Comparison of ENCODE assay signal across 24 cellular contexts in genomic region chr1:95653598-95653997, GRCh38.
A peak's percentile ranks its signal among the peaks of the same experiment; 100 is the strongest.
DNase-seq lines count a peak whose midpoint lies in the region; ATAC-seq, FAIRE-seq and TF ChIP-seq lines count a peak whose summit lies in the region.
"Had no signal": no experiment of that assay in that cellular context is flagged by ENCODE, and none has a peak within 500 bp of the region (broad histone marks: within the 10 kb centered on the region; RNA-seq: fewer than 3 reads in every experiment).

No MANE protein-coding gene starts in this region.

- FAIRE-seq in H54 (lab: Jason Lieb, UNC), result no peak
- FAIRE-seq: HepG2, K562 had no signal

- H3K4me3 ChIP-seq in WERI-Rb-1 (ENCODE audit: low read depth, low read length), result peak overlapping the region; percentile 21
- H3K4me3 ChIP-seq: HAP-1, K562 had no signal

- no peaks in the 10 kb centered on the region for H3K36me3 ChIP-seq in WERI-Rb-1
- H3K36me3 ChIP-seq: HAP-1 had no signal

- no peak for ATAC-seq in omental fat pad (ENCODE audit: low FRiP score)
- ATAC-seq: HepG2, K562, Panc1 had no signal

- no peaks in the 10 kb centered on the region for H3K9me3 ChIP-seq in WERI-Rb-1 (ENCODE audit: severe bottlenecking)
- H3K9me3 ChIP-seq: HAP-1 had no signal

- no peak for TF ChIP-seq CTCF in WERI-Rb-1 (IDR thresholded peaks at IDR 0.05; ENCODE audit: low read depth, low read length)
- TF ChIP-seq CTCF in omental fat pad (IDR thresholded peaks at IDR 0.05), result no peak

- in situ Hi-C loops in G401 (cut with HindIII; ENCODE audit: low sequenced_read_pairs) (no loop called here), KBM-7 (cut with MboI; ENCODE audit: low pct_unique_long_range_greater_than_20kb, low sequenced_read_pairs) (no loop called here)

- DNase-seq in G401 (ENCODE audit: low spot score) (peak; percentile 5), NCI-H524 treated with DMSO at 0.1 percent for 48 hours (lab: John Stamatoyannopoulos, UW) (peak; percentile 76), WERI-Rb-1 (peak; percentile 18), left kidney (ENCODE audit: low read depth, low spot score) (peak; percentile 15), NCI-H2107 (lab: John Stamatoyannopoulos, UW) (no peak), H54 (ENCODE audit: insufficient read length, low spot score) (no peak), omental fat pad (ENCODE audit: low spot score) (no peak), KBM-7 (no peak)
- DNase-seq: AML-193; C1 segment of cervical spinal cord; Calu3; CD8-positive, alpha-beta memory T cell; DMS53; MM.1S; NCI-H1092; NCI-H1436; NCI-H2029 treated with DMSO at 0.1 percent for 48 hours; NK-92 treated with Interleukin-12 subunit alpha and Interleukin-12 subunit beta, amount 100 ng/mL, for 24 hours; SIG-M5 had no signal

- no peaks in the 10 kb centered on the region for H3K27me3 ChIP-seq in WERI-Rb-1 (ENCODE audit: insufficient read depth, low read depth, severe bottlenecking)

- TF ChIP-seq POLR2A in H54 (IDR thresholded peaks at IDR 0.05; ENCODE audit: low read depth, low read length), result no peak

- H3K27ac ChIP-seq in WERI-Rb-1, result peak overlapping the region; percentile 9
- H3K27ac ChIP-seq: HL-60 had no signal

Comparison
In these comparisons a context has a peak if more than half of its experiments do, and no peak if none do; other contexts are left out.
1. DNase-seq: peak in G401 (single experiment), NCI-H524 treated with DMSO at 0.1 percent for 48 hours (single experiment), WERI-Rb-1 (single experiment) and left kidney (single experiment); none in NCI-H2107 (single experiment), H54 (single experiment), omental fat pad (single experiment) and KBM-7 (single experiment).